ENCODE assay signal across 1 cellular context in the genomic region with DNA sequence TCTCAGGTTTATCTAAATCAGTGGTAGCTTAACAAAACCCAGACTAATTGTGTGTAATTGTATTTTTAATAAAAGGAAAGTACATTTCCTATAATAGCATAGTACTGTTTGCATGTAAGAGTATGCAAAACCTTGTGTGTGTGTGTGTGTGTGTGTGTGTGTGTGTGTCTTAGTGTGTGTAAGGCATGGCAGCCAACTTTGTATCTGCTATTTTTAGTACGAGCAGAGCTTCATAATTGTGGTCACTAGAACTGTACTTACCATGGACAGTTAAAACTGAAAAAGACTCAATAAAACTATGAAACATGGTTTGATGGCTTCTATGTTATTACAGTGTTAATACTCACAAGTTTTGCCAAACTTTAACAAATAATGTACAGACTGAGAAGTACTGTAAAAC.
TF ChIP-seq lines count a peak whose summit lies in the region.

No MANE protein-coding gene starts in this region.

TF ChIP-seq in GM23338, 12 proteins besides CTCF, POLR2A, EP300 and RAD21 (continued from another document):
- TF ChIP-seq, protein P1, sequence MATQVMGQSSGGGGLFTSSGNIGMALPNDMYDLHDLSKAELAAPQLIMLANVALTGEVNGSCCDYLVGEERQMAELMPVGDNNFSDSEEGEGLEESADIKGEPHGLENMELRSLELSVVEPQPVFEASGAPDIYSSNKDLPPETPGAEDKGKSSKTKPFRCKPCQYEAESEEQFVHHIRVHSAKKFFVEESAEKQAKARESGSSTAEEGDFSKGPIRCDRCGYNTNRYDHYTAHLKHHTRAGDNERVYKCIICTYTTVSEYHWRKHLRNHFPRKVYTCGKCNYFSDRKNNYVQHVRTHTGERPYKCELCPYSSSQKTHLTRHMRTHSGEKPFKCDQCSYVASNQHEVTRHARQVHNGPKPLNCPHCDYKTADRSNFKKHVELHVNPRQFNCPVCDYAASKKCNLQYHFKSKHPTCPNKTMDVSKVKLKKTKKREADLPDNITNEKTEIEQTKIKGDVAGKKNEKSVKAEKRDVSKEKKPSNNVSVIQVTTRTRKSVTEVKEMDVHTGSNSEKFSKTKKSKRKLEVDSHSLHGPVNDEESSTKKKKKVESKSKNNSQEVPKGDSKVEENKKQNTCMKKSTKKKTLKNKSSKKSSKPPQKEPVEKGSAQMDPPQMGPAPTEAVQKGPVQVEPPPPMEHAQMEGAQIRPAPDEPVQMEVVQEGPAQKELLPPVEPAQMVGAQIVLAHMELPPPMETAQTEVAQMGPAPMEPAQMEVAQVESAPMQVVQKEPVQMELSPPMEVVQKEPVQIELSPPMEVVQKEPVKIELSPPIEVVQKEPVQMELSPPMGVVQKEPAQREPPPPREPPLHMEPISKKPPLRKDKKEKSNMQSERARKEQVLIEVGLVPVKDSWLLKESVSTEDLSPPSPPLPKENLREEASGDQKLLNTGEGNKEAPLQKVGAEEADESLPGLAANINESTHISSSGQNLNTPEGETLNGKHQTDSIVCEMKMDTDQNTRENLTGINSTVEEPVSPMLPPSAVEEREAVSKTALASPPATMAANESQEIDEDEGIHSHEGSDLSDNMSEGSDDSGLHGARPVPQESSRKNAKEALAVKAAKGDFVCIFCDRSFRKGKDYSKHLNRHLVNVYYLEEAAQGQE (IDR thresholded peaks at IDR 0.05; ENCODE audit: unreplicated experiment), result no peak
- no peak for TF ChIP-seq EZH2phosphoT487 (IDR thresholded peaks at IDR 0.05; ENCODE audit: unreplicated experiment)
- TF ChIP-seq ZNF331 (CRISPR knock-in tag; IDR thresholded peaks at IDR 0.05; ENCODE audit: low read depth), result no peak
- TF ChIP-seq EZH2 (IDR thresholded peaks at IDR 0.05; ENCODE audit: low read depth, unreplicated experiment), result no peak
- TF ChIP-seq, protein P2, sequence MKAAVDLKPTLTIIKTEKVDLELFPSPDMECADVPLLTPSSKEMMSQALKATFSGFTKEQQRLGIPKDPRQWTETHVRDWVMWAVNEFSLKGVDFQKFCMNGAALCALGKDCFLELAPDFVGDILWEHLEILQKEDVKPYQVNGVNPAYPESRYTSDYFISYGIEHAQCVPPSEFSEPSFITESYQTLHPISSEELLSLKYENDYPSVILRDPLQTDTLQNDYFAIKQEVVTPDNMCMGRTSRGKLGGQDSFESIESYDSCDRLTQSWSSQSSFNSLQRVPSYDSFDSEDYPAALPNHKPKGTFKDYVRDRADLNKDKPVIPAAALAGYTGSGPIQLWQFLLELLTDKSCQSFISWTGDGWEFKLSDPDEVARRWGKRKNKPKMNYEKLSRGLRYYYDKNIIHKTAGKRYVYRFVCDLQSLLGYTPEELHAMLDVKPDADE (IDR thresholded peaks at IDR 0.05), result no peak
- TF ChIP-seq STAT1 (IDR thresholded peaks at IDR 0.05; ENCODE audit: unreplicated experiment), result no peak
- no peak for TF ChIP-seq POLR2AphosphoS5 (IDR thresholded peaks at IDR 0.05; ENCODE audit: low read depth)
- TF ChIP-seq NANOG (IDR thresholded peaks at IDR 0.05; ENCODE audit: borderline replicate concordance), result no peak
- no peak for TF ChIP-seq JUNB (IDR thresholded peaks at IDR 0.05; ENCODE audit: unreplicated experiment)
TF ChIP-seq in GM23338: peak in this region for 0.
